ENCODE assay signal across 16 cellular contexts in the genomic region with DNA sequence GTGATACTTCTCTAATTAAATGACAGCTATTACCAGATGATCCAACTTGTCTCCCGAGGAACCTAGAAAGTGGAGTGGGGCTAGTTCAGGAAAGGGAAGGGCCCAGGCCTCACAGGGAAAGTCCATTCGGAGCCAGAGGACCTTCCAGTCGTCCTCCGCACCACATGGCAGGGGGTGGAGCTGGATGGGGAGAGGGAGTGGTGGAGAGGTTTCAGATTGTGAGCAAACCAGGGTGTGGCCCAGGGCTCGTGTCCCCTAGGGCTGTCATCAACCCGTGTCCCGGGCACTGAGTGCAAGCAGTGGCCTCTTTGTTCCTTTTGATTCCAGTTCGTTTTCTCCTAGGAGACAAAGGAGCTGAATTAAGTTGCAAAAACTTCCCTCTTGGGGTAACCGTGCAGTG.
"Had no signal": no experiment of that assay in that cellular context is flagged by ENCODE, and none has a peak within 500 bp of the region (broad histone marks: within the 10 kb centered on the region; RNA-seq: fewer than 3 reads in every experiment).

No MANE protein-coding gene starts in this region.

- H3K27ac Mint-ChIP-seq: activated CD4-positive, alpha-beta memory T cell treated with anti-CD3 and anti-CD28 coated beads, Interleukin-2, amount 10 ng/mL, durations not matched to agents 7 days and 5 days; activated CD4-positive, alpha-beta T cell treated with anti-CD3 and anti-CD28 coated beads for 36 hours; activated naive CD8-positive, alpha-beta T cell; activated T-cell treated with anti-CD3 and anti-CD28 coated beads, Interleukin-2, amount 50 U/mL, for 72 hours; immature natural killer cell; natural killer cell treated with Interleukin-12 subunit alpha and Interleukin-12 subunit beta and Interleukin-15 and Interleukin-18, amount 100 ng/mL, for 72 hours; stimulated activated naive CD8-positive, alpha-beta T cell treated with anti-CD3 and anti-CD28 coated beads, Interleukin-15, amount 100 ng/mL, for 72 hours; T-helper 17 cell had no signal

- ATAC-seq: activated CD4-positive, alpha-beta T cell treated with anti-CD3 and anti-CD28 coated beads for 36 hours; activated T-cell treated with anti-CD3 and anti-CD28 coated beads, Interleukin-2, amount 50 U/mL, for 72 hours; right lobe of liver; stimulated activated naive CD8-positive, alpha-beta T cell treated with anti-CD3 and anti-CD28 coated beads, Interleukin-15, amount 100 ng/mL, for 72 hours; T-helper 17 cell had no signal

- H3K27ac ChIP-seq: esophagus muscularis mucosa, right lobe of liver, testis had no signal

- H3K36me3 ChIP-seq: esophagus muscularis mucosa, right lobe of liver had no signal

- H3K9me3 Mint-ChIP-seq: activated T-cell treated with anti-CD3 and anti-CD28 coated beads, Interleukin-2, amount 50 U/mL, for 72 hours; immature natural killer cell; natural killer cell treated with Interleukin-12 subunit alpha and Interleukin-12 subunit beta and Interleukin-15 and Interleukin-18, amount 100 ng/mL, for 72 hours; stimulated activated naive CD8-positive, alpha-beta T cell treated with anti-CD3 and anti-CD28 coated beads, Interleukin-15, amount 100 ng/mL, for 72 hours had no signal

- DNase-seq: activated CD4-positive, alpha-beta memory T cell treated with anti-CD3 and anti-CD28 coated beads, Interleukin-2, amount 10 ng/mL, durations not matched to agents 7 days and 5 days; activated CD4-positive, alpha-beta T cell treated with anti-CD3 and anti-CD28 coated beads for 36 hours; activated gamma-delta T cell treated with Interleukin-2 at 50 U/mL for 16 hours; activated T-cell treated with anti-CD3 and anti-CD28 coated beads, Interleukin-2, amount 50 U/mL, for 72 hours; amniotic stem cell; caudate nucleus; immature natural killer cell; occipital lobe; right lobe of liver; stimulated activated naive CD8-positive, alpha-beta T cell treated with anti-CD3 and anti-CD28 coated beads, Interleukin-15, amount 100 ng/mL, for 72 hours; T-helper 17 cell; testis had no signal

- H3K36me3 Mint-ChIP-seq: activated naive CD8-positive, alpha-beta T cell; immature natural killer cell; natural killer cell treated with Interleukin-12 subunit alpha and Interleukin-12 subunit beta and Interleukin-15 and Interleukin-18, amount 100 ng/mL, for 72 hours had no signal

- H3K4me1 Mint-ChIP-seq: activated CD4-positive, alpha-beta memory T cell treated with anti-CD3 and anti-CD28 coated beads, Interleukin-2, amount 10 ng/mL, durations not matched to agents 7 days and 5 days; activated CD4-positive, alpha-beta T cell treated with anti-CD3 and anti-CD28 coated beads for 36 hours; immature natural killer cell; stimulated activated naive CD8-positive, alpha-beta T cell treated with anti-CD3 and anti-CD28 coated beads, Interleukin-15, amount 100 ng/mL, for 72 hours had no signal

- H3K9me3 ChIP-seq: esophagus muscularis mucosa, right lobe of liver, testis had no signal

- H3K4me3 Mint-ChIP-seq: activated CD4-positive, alpha-beta memory T cell treated with anti-CD3 and anti-CD28 coated beads, Interleukin-2, amount 10 ng/mL, durations not matched to agents 7 days and 5 days; activated CD4-positive, alpha-beta T cell treated with anti-CD3 and anti-CD28 coated beads for 36 hours; activated naive CD8-positive, alpha-beta T cell; activated T-cell treated with anti-CD3 and anti-CD28 coated beads, Interleukin-2, amount 50 U/mL, for 72 hours; immature natural killer cell; natural killer cell treated with Interleukin-12 subunit alpha and Interleukin-12 subunit beta and Interleukin-15 and Interleukin-18, amount 100 ng/mL, for 72 hours; stimulated activated naive CD8-positive, alpha-beta T cell treated with anti-CD3 and anti-CD28 coated beads, Interleukin-15, amount 100 ng/mL, for 72 hours; T-helper 17 cell had no signal

- H3K4me1 ChIP-seq: testis had no signal

- H3K27me3 ChIP-seq: esophagus muscularis mucosa, right lobe of liver, testis had no signal

- H3K27me3 Mint-ChIP-seq: activated CD4-positive, alpha-beta memory T cell treated with anti-CD3 and anti-CD28 coated beads, Interleukin-2, amount 10 ng/mL, durations not matched to agents 7 days and 5 days; progenitor cell of endocrine pancreas had no signal

- H3K4me3 ChIP-seq: esophagus muscularis mucosa, right lobe of liver, testis had no signal
